Comparison of ENCODE assay signal across 8 cellular contexts in genomic region chr12:64781374-64782029, GRCh38. TPM values are rescaled to one million over a fixed set of nuclear protein-coding genes. Genes with fewer than 3 reads are reported as not detected.
A peak's percentile ranks its signal among the peaks of the same experiment; 100 is the strongest.
DNase-seq lines count a peak whose midpoint lies in the region; ATAC-seq and TF ChIP-seq lines count a peak whose summit lies in the region.

No MANE protein-coding gene starts in this region.

- H3K4me1 Mint-ChIP-seq in activated T-helper 2 cell treated with anti-CD3 and anti-CD28 coated beads, Interferon-gamma antibody, Interleukin-2, Interleukin-4, amounts not matched to agents 10 μg/mL and 5 μg/mL and 100 μg/mL, durations not matched to agents 14 hours and 24 hours and 36 hours (ENCODE audit: low read depth): peaks cover 13% of the 10 kb centered on the region

- H3K36me3 ChIP-seq in kidney epithelial cell (ENCODE audit: control insufficient read depth, insufficient read depth, low read length) (no peaks in the 10 kb centered on the region), stomach smooth muscle (ENCODE audit: control insufficient read depth in 2 of 2, insufficient read depth in 2 of 2, low read length in 2 of 2) (no peaks in the 10 kb centered on the region)

- no peak overlapping the region for H3K27ac ChIP-seq in stomach smooth muscle (ENCODE audit: low read length)

- TF ChIP-seq CTCF in kidney epithelial cell (IDR thresholded peaks at IDR 0.05; ENCODE audit: insufficient read depth, low read length, poor library complexity, severe bottlenecking): no peak

- H3K27ac Mint-ChIP-seq in activated T-helper 2 cell treated with anti-CD3 and anti-CD28 coated beads, Interferon-gamma antibody, Interleukin-2, Interleukin-4, amounts not matched to agents 10 μg/mL and 5 μg/mL and 100 μg/mL, durations not matched to agents 14 hours and 24 hours and 36 hours: no peak overlapping the region

- H3K4me1 ChIP-seq in stomach smooth muscle (ENCODE audit: control insufficient read depth, insufficient read depth, low read length): peaks cover 13% of the 10 kb centered on the region

- H3K9me3 ChIP-seq in stomach smooth muscle (ENCODE audit: control insufficient read depth in 2 of 2, low read length in 2 of 2): no peaks in the 10 kb centered on the region

- no peaks in the 10 kb centered on the region for H3K36me3 Mint-ChIP-seq in activated T-helper 2 cell treated with anti-CD3 and anti-CD28 coated beads, Interferon-gamma antibody, Interleukin-2, Interleukin-4, amounts not matched to agents 10 μg/mL and 5 μg/mL and 100 μg/mL, durations not matched to agents 14 hours and 24 hours and 36 hours (ENCODE audit: low read depth)

- ATAC-seq in GM18867 (IDR thresholded peaks at IDR 0.05; ENCODE audit: unreplicated experiment) (peak; percentile 27), HG02970 (IDR thresholded peaks at IDR 0.05; ENCODE audit: low FRiP score, unreplicated experiment) (no peak)

- H3K4me3 ChIP-seq in kidney epithelial cell (ENCODE audit: low read depth, low read length) (peak overlapping the region; percentile 36), stomach smooth muscle (ENCODE audit: low read length in 2 of 2) (peak overlapping the region; percentile 68 to 70)

- H3K9ac ChIP-seq in stomach smooth muscle (ENCODE audit: low read length in 2 of 2): peak overlapping the region in 1 of 2 donors; percentile 21

- H3K27me3 Mint-ChIP-seq in activated T-helper 2 cell treated with anti-CD3 and anti-CD28 coated beads, Interferon-gamma antibody, Interleukin-2, Interleukin-4, amounts not matched to agents 10 μg/mL and 5 μg/mL and 100 μg/mL, durations not matched to agents 14 hours and 24 hours and 36 hours (ENCODE audit: low read depth): peaks cover 71% of the 10 kb centered on the region

- H3K4me3 Mint-ChIP-seq in activated T-helper 2 cell treated with anti-CD3 and anti-CD28 coated beads, Interferon-gamma antibody, Interleukin-2, Interleukin-4, amounts not matched to agents 10 μg/mL and 5 μg/mL and 100 μg/mL, durations not matched to agents 14 hours and 24 hours and 36 hours (ENCODE audit: low read depth): peak overlapping the region; percentile 69

- H3K9me3 Mint-ChIP-seq in activated T-helper 2 cell treated with anti-CD3 and anti-CD28 coated beads, Interferon-gamma antibody, Interleukin-2, Interleukin-4, amounts not matched to agents 10 μg/mL and 5 μg/mL and 100 μg/mL, durations not matched to agents 14 hours and 24 hours and 36 hours: peaks cover 4% of the 10 kb centered on the region

- H3K27me3 ChIP-seq in kidney epithelial cell (ENCODE audit: control insufficient read depth, insufficient read depth, low read length) (peaks cover 33% of the 10 kb centered on the region), stomach smooth muscle (ENCODE audit: control insufficient read depth in 1 of 2, insufficient read depth in 2 of 2, low read length in 2 of 2) (peaks cover 16 to 39% of the 10 kb centered on the region in 2 donors)

- DNase-seq in HPDE6-E6E7 (ENCODE audit: extremely low spot score) (peak; percentile 49), kidney epithelial cell (ENCODE audit: low read depth) (no peak), midbrain (lab: John Stamatoyannopoulos, UW) (no peak), amniotic stem cell (lab: John Stamatoyannopoulos, UW) (no peak)
- no peak for DNase-seq in activated T-helper 2 cell treated with anti-CD3 and anti-CD28 coated beads, Interferon-gamma antibody, Interleukin-2, Interleukin-4, amounts not matched to agents 10 μg/mL and 5 μg/mL and 100 μg/mL, durations not matched to agents 14 hours and 24 hours and 36 hours (ENCODE audit: low spot score)

- intact Hi-C loops in activated T-helper 2 cell treated with anti-CD3 and anti-CD28 coated beads, Interferon-gamma antibody, Interleukin-2, Interleukin-4, amounts not matched to agents 10 μg/mL and 5 μg/mL and 100 μg/mL, durations not matched to agents 14 hours and 24 hours and 36 hours (cut with micrococcal nuclease): loop anchor here (5.0 kb wide), 1 partner anchor 46 kb away; no protein-coding TSS in a partner anchor

RNA-seq across cellular contexts. Expression of gene GNS, which starts 22.3 kb away (rescaled TPM):
- total RNA-seq in activated T-helper 2 cell treated with anti-CD3 and anti-CD28 coated beads, Interferon-gamma antibody, Interleukin-2, Interleukin-4, amounts not matched to agents 10 μg/mL and 5 μg/mL and 100 μg/mL, durations not matched to agents 14 hours and 24 hours and 36 hours: 33.9 and 38.2 TPM in 2 replicates
- total RNA-seq in kidney epithelial cell: 114 and 120 TPM in 2 replicates

RNA-seq across cellular contexts. Expression of gene TBC1D30, which starts 42.9 kb away (rescaled TPM):
- total RNA-seq in activated T-helper 2 cell treated with anti-CD3 and anti-CD28 coated beads, Interferon-gamma antibody, Interleukin-2, Interleukin-4, amounts not matched to agents 10 μg/mL and 5 μg/mL and 100 μg/mL, durations not matched to agents 14 hours and 24 hours and 36 hours: 0.84 and 0.90 TPM in 2 replicates
- total RNA-seq in kidney epithelial cell: 3.7 and 4.6 TPM in 2 replicates
